ENCODE assay signal across 12 cellular contexts in the genomic region with DNA sequence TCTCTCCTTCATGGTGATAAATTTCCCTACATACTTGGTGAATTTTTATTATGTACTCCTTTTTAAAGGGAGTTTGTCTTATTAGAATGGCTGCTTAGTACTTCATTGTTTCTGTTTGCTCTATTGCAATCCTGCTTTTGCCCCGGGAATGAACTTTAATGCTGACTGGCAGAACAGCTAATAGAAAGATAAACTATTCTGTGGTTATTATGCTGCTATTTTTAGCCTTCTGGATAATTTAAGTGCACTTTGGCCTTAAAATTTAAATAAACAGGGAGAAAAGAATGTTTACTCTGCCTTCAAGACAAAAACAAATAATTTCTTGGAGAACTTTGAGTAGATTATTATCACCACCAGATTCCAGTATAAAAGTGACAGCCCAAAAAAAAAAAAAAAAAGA.
A peak's percentile ranks its signal among the peaks of the same experiment; 100 is the strongest.
DNase-seq lines count a peak whose midpoint lies in the region; ATAC-seq, FAIRE-seq and TF ChIP-seq lines count a peak whose summit lies in the region.
"Had no signal": no experiment of that assay in that cellular context is flagged by ENCODE, and none has a peak within 500 bp of the region (broad histone marks: within the 10 kb centered on the region; RNA-seq: fewer than 3 reads in every experiment).

No MANE protein-coding gene starts in this region.

- intact Hi-C loops in IMR-90 (cut with micrococcal nuclease): no loop called here
- intact Hi-C loops in kidney (cut with DNase I): no loop called here
- intact Hi-C loops in testis (cut with DNase I; ENCODE audit: low total_unique reads): no loop called here

- ATAC-seq in IMR-90 (ENCODE audit: low read depth): peak; percentile 46; the same call in 1 of the 2 replicates
- ATAC-seq in stimulated activated effector memory CD8-positive, alpha-beta T cell treated with anti-CD3 and anti-CD28 coated beads, Interleukin-12 subunit alpha, Interleukin-12 subunit beta, amount 100 ng/mL, for 72 hours: no peak
- ATAC-seq: K562, WTC11 had no signal

- no peak overlapping the region for H3K27ac Mint-ChIP-seq in stimulated activated effector memory CD8-positive, alpha-beta T cell treated with anti-CD3 and anti-CD28 coated beads, Interleukin-12 subunit alpha, Interleukin-12 subunit beta, amount 100 ng/mL, for 72 hours
- H3K27ac Mint-ChIP-seq: activated T-helper 1 cell treated with anti-CD3 and anti-CD28 coated beads, Interleukin-12 subunit alpha, Interleukin-12 subunit beta, Interleukin-2, Interleukin-4 antibody, amounts not matched to agents 30 ng/mL and 10 ng/mL and 1 ng/mL, durations not matched to agents 14 hours and 24 hours and 36 hours; WTC11 had no signal

- TF ChIP-seq CTCF in IMR-90 (conservative IDR thresholded peaks at IDR 0.05; ENCODE audit: low read depth, low read length) (no peak), brain microvascular endothelial cell (IDR thresholded peaks at IDR 0.05; ENCODE audit: low read depth, low read length, missing control alignments) (no peak), kidney (IDR thresholded peaks at IDR 0.05; ENCODE audit: borderline replicate concordance, extremely low read depth, insufficient read depth) (no peak), testis (IDR thresholded peaks at IDR 0.05) (no peak)

- no CpG with 5 or more reads among the region's 1 CpG for WGBS in IMR-90 (ENCODE audit: extremely low coverage in 2 of 2, insufficient read length in 1 of 2), 2 experiments
- 7 to 10% methylated on average over 1 of the region's 1 CpG for WGBS in testis, 2 donors

- H3K9me1 ChIP-seq in IMR-90 (ENCODE audit: insufficient read depth, low read length): peaks cover 3% of the 10 kb centered on the region; the same call in 1 of the 2 replicates

- H4K20me1 ChIP-seq in IMR-90 (ENCODE audit: insufficient read depth, low read length): no peaks in the 10 kb centered on the region

- H3K4me2 ChIP-seq in IMR-90 (ENCODE audit: low read depth, low read length): peak overlapping the region; percentile 45; the same call in 1 of the 2 replicates

- no peak overlapping the region for H3K4ac ChIP-seq in IMR-90 (ENCODE audit: low read depth, low read length)

- POLR2A ChIA-PET in IMR-90 (lab: Charles Lee; ENCODE audit: unreplicated experiment): no interaction called here

- no peak overlapping the region for H2AK9ac ChIP-seq in IMR-90 (replicated peaks; ENCODE audit: low read depth, low read length, poor library complexity)

- no peaks in the 10 kb centered on the region for H3K4me1 Mint-ChIP-seq in stimulated activated effector memory CD8-positive, alpha-beta T cell treated with anti-CD3 and anti-CD28 coated beads, Interleukin-12 subunit alpha, Interleukin-12 subunit beta, amount 100 ng/mL, for 72 hours

- H2AK5ac ChIP-seq in IMR-90 (ENCODE audit: low read depth, low read length): no peak overlapping the region

- no peak overlapping the region for H3K18ac ChIP-seq in IMR-90 (ENCODE audit: low read depth, low read length)

- H2BK5ac ChIP-seq in IMR-90 (ENCODE audit: low read depth, low read length, poor library complexity, severe bottlenecking): no peak overlapping the region

- no peak overlapping the region for H4K8ac ChIP-seq in IMR-90 (ENCODE audit: low read depth in 2 of 2, low read length in 2 of 2)

- H3K79me1 ChIP-seq in IMR-90 (ENCODE audit: low read depth in 1 of 2, low read length in 2 of 2): no peaks in the 10 kb centered on the region

- H3K36me3 Mint-ChIP-seq in stimulated activated effector memory CD8-positive, alpha-beta T cell treated with anti-CD3 and anti-CD28 coated beads, Interleukin-12 subunit alpha, Interleukin-12 subunit beta, amount 100 ng/mL, for 72 hours: no peaks in the 10 kb centered on the region
- H3K36me3 Mint-ChIP-seq: WTC11 had no signal

- H3K9ac ChIP-seq in IMR-90 (ENCODE audit: low read depth, low read length): no peak overlapping the region
- H3K9ac ChIP-seq in kidney (ENCODE audit: low read length in 2 of 2): no peak overlapping the region

- FAIRE-seq in kidney (lab: Jason Lieb, UNC): peak; percentile 73
- FAIRE-seq: K562 had no signal

- H3K27ac ChIP-seq in IMR-90 (ENCODE audit: insufficient read depth, low read length) (no peak overlapping the region), brain microvascular endothelial cell (peak overlapping the region; percentile 1), kidney (ENCODE audit: low read depth in 2 of 2, low read length in 2 of 2) (no peak overlapping the region), testis (peak overlapping the region in 1 of 2 donors; percentile 36)
- H3K27ac ChIP-seq: colonic mucosa had no signal

- BruUV-seq in IMR-90 (replicated peaks; lab: Mats Ljungman, UMichigan): no TSS peak

- CTCF ChIA-PET in IMR-90 (lab: Yijun Ruan, JAX): no interaction called here

- H3K36me3 ChIP-seq in IMR-90 (ENCODE audit: control insufficient read depth, insufficient read depth, low read length) (no peaks in the 10 kb centered on the region), brain microvascular endothelial cell (replicated peaks) (no peaks in the 10 kb centered on the region), kidney (ENCODE audit: control insufficient read depth in 1 of 2, insufficient read depth in 2 of 2, low read length in 2 of 2) (no peaks in the 10 kb centered on the region), testis (ENCODE audit: low read depth, missing control alignments) (no peaks in the 10 kb centered on the region)
- H3K36me3 ChIP-seq: colonic mucosa had no signal

- DNase-seq in IMR-90 (peak; percentile 59), brain microvascular endothelial cell (peak; percentile 70), kidney (no peak), testis (peak; percentile 17), AG08396 (ENCODE audit: low spot score) (no peak), NCI-H748 treated with DMSO at 0.1 percent for 48 hours (lab: John Stamatoyannopoulos, UW) (no peak)
- no peak for DNase-seq in stimulated activated effector memory CD8-positive, alpha-beta T cell treated with anti-CD3 and anti-CD28 coated beads, Interleukin-12 subunit alpha, Interleukin-12 subunit beta, amount 100 ng/mL, for 72 hours (ENCODE audit: low spot score in 2 of 2)
- DNase-seq: colonic mucosa; stimulated activated CD4-positive, alpha-beta T cell treated with anti-CD3 and anti-CD28 coated beads, Interleukin-4, amount 100 ng/mL, for 1 hour had no signal

- H3K4me1 ChIP-seq in IMR-90 (ENCODE audit: control insufficient read depth, insufficient read depth, low read length): peaks cover 3% of the 10 kb centered on the region; the same call in 1 of the 2 replicates
- H3K4me1 ChIP-seq in kidney (ENCODE audit: control insufficient read depth in 1 of 2, insufficient read depth in 1 of 2, low read depth in 1 of 2, low read length in 2 of 2): peaks cover 0 to 2% of the 10 kb centered on the region in 2 donors
- H3K4me1 ChIP-seq in testis: peaks cover 13% of the 10 kb centered on the region
- H3K4me1 ChIP-seq: colonic mucosa had no signal

- H3K4me3 ChIP-seq in IMR-90 (ENCODE audit: insufficient read depth, low read depth, low read length): no peak overlapping the region
- no peak overlapping the region for H3K4me3 ChIP-seq in brain microvascular endothelial cell (ENCODE audit: low read depth, low read length)
- peak overlapping the region in 1 of 2 donors; percentile 3 for H3K4me3 ChIP-seq in kidney (ENCODE audit: low read length in 2 of 2)
- no peak overlapping the region for H3K4me3 ChIP-seq in testis
- H3K4me3 ChIP-seq: colonic mucosa, K562 had no signal

- no peaks in the 10 kb centered on the region for H3K9me3 ChIP-seq in IMR-90 (ENCODE audit: control insufficient read depth, insufficient read depth, low read length)
- no peaks in the 10 kb centered on the region for H3K9me3 ChIP-seq in kidney (ENCODE audit: control insufficient read depth in 1 of 2, low read length in 2 of 2)
- H3K9me3 ChIP-seq in testis: no peaks in the 10 kb centered on the region
- H3K9me3 ChIP-seq: colonic mucosa had no signal

- no peaks in the 10 kb centered on the region for H3K27me3 ChIP-seq in IMR-90 (ENCODE audit: control insufficient read depth, insufficient read depth, low read length)
- no peaks in the 10 kb centered on the region for H3K27me3 ChIP-seq in brain microvascular endothelial cell (replicated peaks)
- no peaks in the 10 kb centered on the region for H3K27me3 ChIP-seq in testis
- H3K27me3 ChIP-seq: colonic mucosa had no signal

- H3K56ac ChIP-seq in IMR-90 (ENCODE audit: extremely low read depth, insufficient read depth, low read length): no peak overlapping the region

- no peak overlapping the region for H2BK120ac ChIP-seq in IMR-90 (ENCODE audit: low read depth, low read length)

- dilution Hi-C loops in IMR-90 (cut with HindIII; ENCODE audit: low sequenced_read_pairs, unreplicated experiment): no loop called here

- no peak overlapping the region for H4K91ac ChIP-seq in IMR-90 (ENCODE audit: insufficient read depth, low read depth, low read length)

- no peaks in the 10 kb centered on the region for H3K9me3 Mint-ChIP-seq in stimulated activated effector memory CD8-positive, alpha-beta T cell treated with anti-CD3 and anti-CD28 coated beads, Interleukin-12 subunit alpha, Interleukin-12 subunit beta, amount 100 ng/mL, for 72 hours
- H3K9me3 Mint-ChIP-seq: activated T-helper 1 cell treated with anti-CD3 and anti-CD28 coated beads, Interleukin-12 subunit alpha, Interleukin-12 subunit beta, Interleukin-2, Interleukin-4 antibody, amounts not matched to agents 30 ng/mL and 10 ng/mL and 1 ng/mL, durations not matched to agents 14 hours and 24 hours and 36 hours; WTC11 had no signal

- no peak overlapping the region for H3K4me3 Mint-ChIP-seq in stimulated activated effector memory CD8-positive, alpha-beta T cell treated with anti-CD3 and anti-CD28 coated beads, Interleukin-12 subunit alpha, Interleukin-12 subunit beta, amount 100 ng/mL, for 72 hours
- H3K4me3 Mint-ChIP-seq: activated T-helper 1 cell treated with anti-CD3 and anti-CD28 coated beads, Interleukin-12 subunit alpha, Interleukin-12 subunit beta, Interleukin-2, Interleukin-4 antibody, amounts not matched to agents 30 ng/mL and 10 ng/mL and 1 ng/mL, durations not matched to agents 14 hours and 24 hours and 36 hours; WTC11 had no signal

- no peak overlapping the region for H2AFZ ChIP-seq in IMR-90 (replicated peaks; ENCODE audit: low read length, poor library complexity)

- H2BK20ac ChIP-seq in IMR-90 (ENCODE audit: low read depth, low read length): no peak overlapping the region

- in situ Hi-C loops in IMR-90 (cut with MboI; ENCODE audit: low sequenced_read_pairs) (no loop called here), brain microvascular endothelial cell (cut with HindIII; ENCODE audit: low pct_ligation_motif_present, low sequenced_read_pairs) (no loop called here)

- no peak overlapping the region for H3K23ac ChIP-seq in IMR-90 (ENCODE audit: low read depth, low read length)

- no peak overlapping the region for H4K5ac ChIP-seq in IMR-90 (ENCODE audit: low read depth, low read length)

- TF ChIP-seq RAD21 in IMR-90 (IDR thresholded peaks at IDR 0.05; ENCODE audit: low read length): no peak

- H3K14ac ChIP-seq in IMR-90 (replicated peaks; ENCODE audit: low read depth, low read length): no peak overlapping the region

- no peak overlapping the region for H2BK15ac ChIP-seq in IMR-90 (ENCODE audit: low read depth, low read length)

- TF ChIP-seq POLR2A in IMR-90 (IDR thresholded peaks at IDR 0.05; ENCODE audit: low read depth, low read length) (no peak), testis (IDR thresholded peaks at IDR 0.05) (no peak)

TF ChIP-seq in IMR-90, 13 proteins besides CTCF, POLR2A, EP300 and RAD21 (continues in another document):
- TF ChIP-seq MAFK (IDR thresholded peaks at IDR 0.05; ENCODE audit: low read depth, low read length): peak; percentile 90
- TF ChIP-seq FOS (IDR thresholded peaks at IDR 0.05; ENCODE audit: low read depth, low read length): no peak

Comparison
In these comparisons a context has a peak if more than half of its experiments do, and no peak if none do; other contexts are left out.
1. DNase-seq: peak in IMR-90 (single experiment), brain microvascular endothelial cell (single experiment) and testis (single experiment); none in kidney (single experiment), AG08396 (single experiment), NCI-H748 treated with DMSO at 0.1 percent for 48 hours (single experiment) and stimulated activated effector memory CD8-positive, alpha-beta T cell treated with anti-CD3 and anti-CD28 coated beads, Interleukin-12 subunit alpha, Interleukin-12 subunit beta, amount 100 ng/mL, for 72 hours (0 of 2).